Comparison of ENCODE assay signal across 1 cellular context in genomic region chr3:42042747-42043115, GRCh38.
TF ChIP-seq lines count a peak whose summit lies in the region.

No MANE protein-coding gene starts in this region.

TF ChIP-seq in H1, 55 proteins besides CTCF, POLR2A, EP300 and RAD21:
- no peak for TF ChIP-seq TCF12 (IDR thresholded peaks at IDR 0.05; ENCODE audit: low read depth, low read length)
- TF ChIP-seq SRF (IDR thresholded peaks at IDR 0.05; ENCODE audit: low read depth, low read length) = no peak
